ENCODE assay signal across 11 cellular contexts in the genomic region with DNA sequence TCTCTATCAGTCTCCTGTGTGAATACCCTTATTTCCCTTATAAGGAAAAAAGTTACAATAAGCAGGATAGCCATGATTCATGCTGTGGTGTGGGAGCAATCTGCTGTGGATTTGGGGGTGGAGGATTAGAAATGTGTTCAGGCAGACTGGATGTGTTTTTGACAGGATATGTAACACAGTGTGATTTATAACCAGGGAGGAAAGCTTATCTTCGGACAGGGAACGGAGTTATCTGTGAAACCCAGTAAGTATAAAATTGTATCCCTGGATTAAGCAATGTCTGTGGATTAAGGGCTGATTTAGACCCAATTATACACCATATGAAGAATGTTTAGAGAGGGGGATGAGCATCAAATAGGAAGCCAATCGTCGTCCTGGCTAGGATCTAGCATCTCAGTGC.
A peak's percentile ranks its signal among the peaks of the same experiment; 100 is the strongest.
DNase-seq lines count a peak whose midpoint lies in the region; ATAC-seq, FAIRE-seq and TF ChIP-seq lines count a peak whose summit lies in the region.
"Had no signal": no experiment of that assay in that cellular context is flagged by ENCODE, and none has a peak within 500 bp of the region (broad histone marks: within the 10 kb centered on the region; RNA-seq: fewer than 3 reads in every experiment).

No MANE protein-coding gene starts in this region.

- H3K4me1 Mint-ChIP-seq in CD8-positive, alpha-beta T cell (ENCODE audit: low read depth) = peaks cover 94% of the 10 kb centered on the region

- CTCF ChIA-PET in CD8-positive, alpha-beta T cell (lab: Charles Lee) = interaction anchor here (1.0 to 7.2 kb wide), 6 partner anchors 11 to 36 kb away, joined by 4 to 47 read pairs (median 15); no protein-coding TSS in a partner anchor

- no peak for FAIRE-seq in urothelium cell line (lab: Jason Lieb, UNC)
- FAIRE-seq: H54 had no signal

- peaks cover 93% of the 10 kb centered on the region for H3K36me3 Mint-ChIP-seq in CD8-positive, alpha-beta T cell

- peaks cover 40% of the 10 kb centered on the region for H3K36me3 ChIP-seq in CD8-positive, alpha-beta T cell (ENCODE audit: insufficient read depth, low read length)
- no peaks in the 10 kb centered on the region for H3K36me3 ChIP-seq in mucosa of rectum (ENCODE audit: control insufficient read depth in 2 of 2, insufficient read depth in 2 of 2, low read length in 2 of 2)
- H3K36me3 ChIP-seq in gastroesophageal sphincter = no peaks in the 10 kb centered on the region

- intact Hi-C loops in CD8-positive, alpha-beta T cell (cut with DNase I, micrococcal nuclease) = loop anchor here in 1 of 2 experiments (1.0 to 5.0 kb wide), 3 partner anchors 12 to 598 kb away; no protein-coding TSS in a partner anchor

- TF ChIP-seq CTCF in CD8-positive, alpha-beta T cell (IDR thresholded peaks at IDR 0.05) = no peak
- TF ChIP-seq CTCF in astrocyte of the cerebellum (IDR thresholded peaks at IDR 0.05; ENCODE audit: low read depth, low read length, missing control alignments) (no peak), gastroesophageal sphincter (IDR thresholded peaks at IDR 0.05) (no peak)

- H3K27ac Mint-ChIP-seq in CD8-positive, alpha-beta T cell = peak overlapping the region; percentile 99

- WGBS in gastroesophageal sphincter (ENCODE audit: low coverage in 1 of 2), 2 donors = 34 to 66% methylated on average over 4 of the region's 4 CpGs

- H3K4me3 ChIP-seq in CD8-positive, alpha-beta T cell (ENCODE audit: low read depth, low read length) = peak overlapping the region; percentile 61
- H3K4me3 ChIP-seq in astrocyte of the cerebellum (ENCODE audit: low read depth, low read length) (peak overlapping the region; percentile 2), mucosa of rectum (ENCODE audit: low read length in 2 of 2) (no peak overlapping the region), gastroesophageal sphincter (no peak overlapping the region)
- H3K4me3 ChIP-seq: PC-9 had no signal

- POLR2A ChIA-PET in CD8-positive, alpha-beta T cell (lab: Charles Lee) = interaction anchor here (1.4 to 26.7 kb wide), 9 partner anchors 9 to 50 kb away, joined by 7 to 472 read pairs (median 15); no protein-coding TSS in a partner anchor

- peaks cover 94% of the 10 kb centered on the region for H3K4me1 ChIP-seq in CD8-positive, alpha-beta T cell (ENCODE audit: insufficient read depth, low read length)
- H3K4me1 ChIP-seq in mucosa of rectum (ENCODE audit: control insufficient read depth in 2 of 2, insufficient read depth in 2 of 2, low read length in 2 of 2) (peaks cover 5 to 7% of the 10 kb centered on the region in 2 donors), gastroesophageal sphincter (peaks cover 0 to 17% (median 12%) of the 10 kb centered on the region in 3 donors)

- no peak for DNase-seq in CD8-positive, alpha-beta T cell
- DNase-seq in LHCN-M2 (ENCODE audit: low read depth) (peak; percentile 68), astrocyte of the cerebellum (ENCODE audit: low read depth) (no peak), urothelium cell line (ENCODE audit: low spot score) (no peak)
- no peak for DNase-seq in activated CD4-positive, alpha-beta T cell treated with anti-CD3 and anti-CD28 coated beads for 4 hours
- DNase-seq: Karpas-422, PC-9 had no signal

- no peaks in the 10 kb centered on the region for H3K9me3 ChIP-seq in CD8-positive, alpha-beta T cell (ENCODE audit: low read length)
- H3K9me3 ChIP-seq in mucosa of rectum (ENCODE audit: control insufficient read depth in 2 of 2, low read length in 2 of 2) (no peaks in the 10 kb centered on the region), gastroesophageal sphincter (no peaks in the 10 kb centered on the region)

- H3K27me3 ChIP-seq in CD8-positive, alpha-beta T cell (ENCODE audit: insufficient read depth, low read length) = no peaks in the 10 kb centered on the region
- H3K27me3 ChIP-seq in mucosa of rectum (ENCODE audit: control insufficient read depth in 2 of 2, insufficient read depth in 2 of 2, low read length in 2 of 2) (no peaks in the 10 kb centered on the region), gastroesophageal sphincter (peaks cover 3% of the 10 kb centered on the region)

- in situ Hi-C loops in astrocyte of the cerebellum (cut with HindIII; ENCODE audit: low sequenced_read_pairs) = no loop called here

- no peaks in the 10 kb centered on the region for H3K9me3 Mint-ChIP-seq in CD8-positive, alpha-beta T cell

- no peak for TF ChIP-seq EP300 in gastroesophageal sphincter (IDR thresholded peaks at IDR 0.05)

- no peaks in the 10 kb centered on the region for H3K27me3 Mint-ChIP-seq in CD8-positive, alpha-beta T cell (ENCODE audit: low read depth)

- H3K9ac ChIP-seq in mucosa of rectum (ENCODE audit: low read depth in 1 of 2, low read length in 2 of 2) = no peak overlapping the region

- H3K4me3 Mint-ChIP-seq in CD8-positive, alpha-beta T cell = peak overlapping the region; percentile 86

- no peak for TF ChIP-seq POLR2A in gastroesophageal sphincter (IDR thresholded peaks at IDR 0.05)

- ATAC-seq in CD8-positive, alpha-beta T cell = no peak
- no peak for ATAC-seq in GM21367 (IDR thresholded peaks at IDR 0.05; ENCODE audit: unreplicated experiment)
- ATAC-seq in gastroesophageal sphincter = no peak

- peak overlapping the region; percentile 58 for H3K27ac ChIP-seq in CD8-positive, alpha-beta T cell (ENCODE audit: low read depth, low read length)
- H3K27ac ChIP-seq in mucosa of rectum (ENCODE audit: low read depth in 2 of 2, low read length in 2 of 2) (peak overlapping the region; percentile 12 to 29), gastroesophageal sphincter (no peak overlapping the region)
- H3K27ac ChIP-seq: PC-9 had no signal

Comparison
In these comparisons a context has a peak if more than half of its experiments do, and no peak if none do; other contexts are left out.
1. H3K27ac ChIP-seq: peak in CD8-positive, alpha-beta T cell (single experiment) and mucosa of rectum (2 of 2); none in gastroesophageal sphincter (0 of 4).
2. H3K4me3 ChIP-seq: peak in CD8-positive, alpha-beta T cell (single experiment) and astrocyte of the cerebellum (single experiment); none in mucosa of rectum (0 of 2) and gastroesophageal sphincter (0 of 2).